In the genomic region with DNA sequence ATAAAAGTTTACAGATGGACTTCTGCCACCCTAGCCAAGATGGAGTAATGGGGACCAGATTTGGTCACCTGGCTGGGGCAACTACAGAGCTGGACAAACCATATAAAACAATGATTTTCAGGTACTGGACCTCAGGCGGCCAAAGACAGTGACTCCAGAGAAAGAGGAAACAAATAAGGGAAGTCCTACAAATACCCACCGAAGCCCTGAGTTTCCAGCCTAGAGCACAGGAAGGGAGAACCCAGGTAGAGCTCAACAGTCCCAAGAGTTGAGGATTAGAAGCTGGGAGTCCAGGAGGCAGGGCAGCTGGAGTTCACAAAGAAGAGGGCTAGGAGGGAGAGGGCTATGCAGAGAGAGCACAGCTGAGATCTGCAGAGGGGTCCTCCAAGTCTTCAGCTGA, we compare ENCODE assay signal across 1 cellular context.
TF ChIP-seq lines count a peak whose summit lies in the region.

No MANE protein-coding gene starts in this region.

TF ChIP-seq in GM23338, 12 proteins besides CTCF, POLR2A, EP300 and RAD21 (continued from another document):
- TF ChIP-seq, protein P1, sequence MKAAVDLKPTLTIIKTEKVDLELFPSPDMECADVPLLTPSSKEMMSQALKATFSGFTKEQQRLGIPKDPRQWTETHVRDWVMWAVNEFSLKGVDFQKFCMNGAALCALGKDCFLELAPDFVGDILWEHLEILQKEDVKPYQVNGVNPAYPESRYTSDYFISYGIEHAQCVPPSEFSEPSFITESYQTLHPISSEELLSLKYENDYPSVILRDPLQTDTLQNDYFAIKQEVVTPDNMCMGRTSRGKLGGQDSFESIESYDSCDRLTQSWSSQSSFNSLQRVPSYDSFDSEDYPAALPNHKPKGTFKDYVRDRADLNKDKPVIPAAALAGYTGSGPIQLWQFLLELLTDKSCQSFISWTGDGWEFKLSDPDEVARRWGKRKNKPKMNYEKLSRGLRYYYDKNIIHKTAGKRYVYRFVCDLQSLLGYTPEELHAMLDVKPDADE (IDR thresholded peaks at IDR 0.05): no peak
- TF ChIP-seq JUNB (IDR thresholded peaks at IDR 0.05; ENCODE audit: unreplicated experiment): no peak
